Comparison of ENCODE assay signal across 20 cellular contexts in the genomic region with DNA sequence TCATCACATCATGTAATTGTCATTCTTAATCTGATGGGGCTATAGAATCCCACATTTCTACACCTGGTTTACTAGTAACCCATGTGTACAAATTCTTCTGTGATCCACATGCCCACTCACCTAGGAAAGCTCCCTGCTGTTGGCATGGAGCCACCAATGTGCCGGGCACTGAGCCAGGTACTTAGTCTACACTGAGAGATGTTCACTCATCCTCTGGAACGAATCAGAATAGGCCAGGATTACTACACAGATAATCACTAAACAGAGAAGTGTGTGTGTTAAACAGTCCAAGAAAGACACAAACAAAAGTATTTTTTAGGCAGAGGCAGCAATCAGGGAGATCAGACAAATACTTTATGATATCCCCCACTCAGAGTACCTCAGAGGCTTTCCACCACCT.
DNase-seq lines count a peak whose midpoint lies in the region; ATAC-seq and TF ChIP-seq lines count a peak whose summit lies in the region.
"Had no signal": no experiment of that assay in that cellular context is flagged by ENCODE, and none has a peak within 500 bp of the region (broad histone marks: within the 10 kb centered on the region; RNA-seq: fewer than 3 reads in every experiment).

No MANE protein-coding gene starts in this region.

- no peaks in the 10 kb centered on the region for H3K27me3 Mint-ChIP-seq in activated naive CD8-positive, alpha-beta T cell treated with anti-CD3 and anti-CD28 coated beads for 36 hours
- H3K27me3 Mint-ChIP-seq in glutamatergic neuron (ENCODE audit: unreplicated experiment): no peaks in the 10 kb centered on the region
- H3K27me3 Mint-ChIP-seq: CD4-positive, CD25-positive, alpha-beta regulatory T cell had no signal

- TF ChIP-seq CTCF in HEK293 (tag by site-specific recombination; IDR thresholded peaks at IDR 0.05) (no peak), PC-3 (conservative IDR thresholded peaks at IDR 0.05; ENCODE audit: low read depth, low read length) (no peak), brain microvascular endothelial cell (IDR thresholded peaks at IDR 0.05; ENCODE audit: low read depth, low read length, missing control alignments) (no peak), glutamatergic neuron (IDR thresholded peaks at IDR 0.05; ENCODE audit: partially characterized antibody, unreplicated experiment) (no peak)

- no peak overlapping the region for H3K27ac ChIP-seq in HEK293 (ENCODE audit: extremely low read depth, low read depth, low read length)
- no peak overlapping the region for H3K27ac ChIP-seq in PC-3 (ENCODE audit: low read length)
- no peak overlapping the region for H3K27ac ChIP-seq in brain microvascular endothelial cell

- H3K9me3 ChIP-seq in HEK293 (ENCODE audit: control insufficient read depth, insufficient read depth, low read depth, low read length) (no peaks in the 10 kb centered on the region), PC-3 (ENCODE audit: low read length) (no peaks in the 10 kb centered on the region)

- BruUV-seq in PC-3 (replicated peaks; lab: Mats Ljungman, UMichigan): no TSS peak

- H3K9me3 Mint-ChIP-seq in activated naive CD8-positive, alpha-beta T cell treated with anti-CD3 and anti-CD28 coated beads for 36 hours: no peaks in the 10 kb centered on the region
- no peaks in the 10 kb centered on the region for H3K9me3 Mint-ChIP-seq in glutamatergic neuron (ENCODE audit: unreplicated experiment)
- H3K9me3 Mint-ChIP-seq: type B pancreatic cell had no signal

- H3K4me1 ChIP-seq in HEK293 (ENCODE audit: control insufficient read depth, insufficient read depth, low read length) (peaks cover 6% of the 10 kb centered on the region; the same call in 1 of the 2 replicates), PC-3 (ENCODE audit: insufficient read depth, low read length) (no peaks in the 10 kb centered on the region)

- no peaks in the 10 kb centered on the region for H3K36me3 Mint-ChIP-seq in activated naive CD8-positive, alpha-beta T cell treated with anti-CD3 and anti-CD28 coated beads for 36 hours
- no peaks in the 10 kb centered on the region for H3K36me3 Mint-ChIP-seq in glutamatergic neuron (ENCODE audit: unreplicated experiment)
- H3K36me3 Mint-ChIP-seq: CD4-positive, CD25-positive, alpha-beta regulatory T cell; naive B cell; type B pancreatic cell had no signal

- no peaks in the 10 kb centered on the region for H4K20me1 ChIP-seq in PC-3 (ENCODE audit: low read length)

- H3K4me3 ChIP-seq in HEK293 (ENCODE audit: low read depth, low read length) (no peak overlapping the region), PC-3 (ENCODE audit: low read length) (no peak overlapping the region), brain microvascular endothelial cell (ENCODE audit: low read depth, low read length) (no peak overlapping the region)

- H3K36me3 ChIP-seq in HEK293 (ENCODE audit: control insufficient read depth in 2 of 2, insufficient read depth in 1 of 2, low read length in 2 of 2) (no peaks in the 10 kb centered on the region), PC-3 (ENCODE audit: low read depth, low read length) (no peaks in the 10 kb centered on the region), brain microvascular endothelial cell (replicated peaks) (no peaks in the 10 kb centered on the region)

- POLR2A ChIA-PET in HEK293 (lab: Yijun Ruan, JAX): no interaction called here
- POLR2A ChIA-PET in PC-3 (lab: Charles Lee; ENCODE audit: unreplicated experiment): no interaction called here

- H3K4me2 ChIP-seq in PC-3 (ENCODE audit: low read length): no peak overlapping the region

- in situ Hi-C loops in brain microvascular endothelial cell (cut with HindIII; ENCODE audit: low pct_ligation_motif_present, low sequenced_read_pairs): no loop called here

- no peaks in the 10 kb centered on the region for H3K79me2 ChIP-seq in PC-3 (ENCODE audit: low read length)

- no peaks in the 10 kb centered on the region for H3K4me1 Mint-ChIP-seq in activated naive CD8-positive, alpha-beta T cell treated with anti-CD3 and anti-CD28 coated beads for 36 hours
- no peaks in the 10 kb centered on the region for H3K4me1 Mint-ChIP-seq in glutamatergic neuron (ENCODE audit: low read depth, unreplicated experiment)
- H3K4me1 Mint-ChIP-seq: CD4-positive, CD25-positive, alpha-beta regulatory T cell; naive B cell had no signal

- no peaks in the 10 kb centered on the region for H3F3A ChIP-seq in PC-3 (ENCODE audit: low read length, unreplicated experiment)

- no peak overlapping the region for H2AFZ ChIP-seq in PC-3 (ENCODE audit: low read length)

- ATAC-seq in PC-3: no peak
- ATAC-seq: HCT116 had no signal

- H3K9me2 ChIP-seq in PC-3 (replicated peaks; ENCODE audit: low read length): no peaks in the 10 kb centered on the region

- H3K27ac Mint-ChIP-seq in activated naive CD8-positive, alpha-beta T cell treated with anti-CD3 and anti-CD28 coated beads for 36 hours: no peak overlapping the region
- no peak overlapping the region for H3K27ac Mint-ChIP-seq in glutamatergic neuron (ENCODE audit: unreplicated experiment)
- H3K27ac Mint-ChIP-seq: CD4-positive, CD25-positive, alpha-beta regulatory T cell; naive B cell; type B pancreatic cell had no signal

- no peak overlapping the region for H3K9ac ChIP-seq in PC-3 (ENCODE audit: low read length)

- peak; percentile 6 for DNase-seq in NCI-H82 (lab: John Stamatoyannopoulos, UW)
- DNase-seq in NCI-H82 treated with DMSO at 0.1 percent for 48 hours (lab: John Stamatoyannopoulos, UW; ENCODE audit: unreplicated experiment): no peak
- peak; percentile 50 for DNase-seq in PC-3
- peak; percentile 50 for DNase-seq in kidney tubule cell (ENCODE audit: low spot score)
- DNase-seq in brain microvascular endothelial cell: no peak
- no peak for DNase-seq in activated naive CD8-positive, alpha-beta T cell treated with anti-CD3 and anti-CD28 coated beads for 36 hours
- DNase-seq in glutamatergic neuron: no peak
- DNase-seq: activated CD8-positive, alpha-beta memory T cell treated with anti-CD3 and anti-CD28 coated beads, Interleukin-2, amount 50 U/mL, for 48 hours; activated effector memory CD4-positive, alpha-beta T cell treated with Interleukin-2 at 50 U/mL for 16 hours; CD4-positive, CD25-positive, alpha-beta regulatory T cell; hypothalamus; islet precursor cell; mesenchymal stem cell; naive B cell; NCI-H1436 treated with DMSO at 0.1 percent for 48 hours; stimulated activated CD4-positive, alpha-beta T cell treated with anti-CD3 and anti-CD28 coated beads, Interleukin-12 subunit alpha, Interleukin-12 subunit beta, amount 100 ng/mL, for 4 hours; T-helper 2 cell had no signal

- H3K4me3 Mint-ChIP-seq in activated naive CD8-positive, alpha-beta T cell treated with anti-CD3 and anti-CD28 coated beads for 36 hours: no peak overlapping the region
- H3K4me3 Mint-ChIP-seq in glutamatergic neuron (ENCODE audit: unreplicated experiment): no peak overlapping the region
- H3K4me3 Mint-ChIP-seq: CD4-positive, CD25-positive, alpha-beta regulatory T cell; type B pancreatic cell had no signal

- CTCF ChIA-PET in HEK293 (lab: Yijun Ruan, JAX) (interaction anchor here (0.6 kb wide), 1 partner anchor 111 kb away, joined by 6 read pairs; no protein-coding TSS in a partner anchor), PC-3 (lab: Charles Lee) (no interaction called here)

- intact Hi-C loops in PC-3 (cut with micrococcal nuclease): no loop called here

- no peaks in the 10 kb centered on the region for H3K27me3 ChIP-seq in PC-3 (ENCODE audit: low read length)
- no peaks in the 10 kb centered on the region for H3K27me3 ChIP-seq in brain microvascular endothelial cell (replicated peaks)

TF ChIP-seq in HEK293, 187 proteins besides CTCF, POLR2A, EP300 and RAD21 (continues in another document):
- 0 out of 2 replicates have a peak, but pooled peaks have one; percentile 14 for TF ChIP-seq ZNF184 (tag by site-specific recombination; IDR thresholded peaks at IDR 0.05)
- TF ChIP-seq, protein P1, sequence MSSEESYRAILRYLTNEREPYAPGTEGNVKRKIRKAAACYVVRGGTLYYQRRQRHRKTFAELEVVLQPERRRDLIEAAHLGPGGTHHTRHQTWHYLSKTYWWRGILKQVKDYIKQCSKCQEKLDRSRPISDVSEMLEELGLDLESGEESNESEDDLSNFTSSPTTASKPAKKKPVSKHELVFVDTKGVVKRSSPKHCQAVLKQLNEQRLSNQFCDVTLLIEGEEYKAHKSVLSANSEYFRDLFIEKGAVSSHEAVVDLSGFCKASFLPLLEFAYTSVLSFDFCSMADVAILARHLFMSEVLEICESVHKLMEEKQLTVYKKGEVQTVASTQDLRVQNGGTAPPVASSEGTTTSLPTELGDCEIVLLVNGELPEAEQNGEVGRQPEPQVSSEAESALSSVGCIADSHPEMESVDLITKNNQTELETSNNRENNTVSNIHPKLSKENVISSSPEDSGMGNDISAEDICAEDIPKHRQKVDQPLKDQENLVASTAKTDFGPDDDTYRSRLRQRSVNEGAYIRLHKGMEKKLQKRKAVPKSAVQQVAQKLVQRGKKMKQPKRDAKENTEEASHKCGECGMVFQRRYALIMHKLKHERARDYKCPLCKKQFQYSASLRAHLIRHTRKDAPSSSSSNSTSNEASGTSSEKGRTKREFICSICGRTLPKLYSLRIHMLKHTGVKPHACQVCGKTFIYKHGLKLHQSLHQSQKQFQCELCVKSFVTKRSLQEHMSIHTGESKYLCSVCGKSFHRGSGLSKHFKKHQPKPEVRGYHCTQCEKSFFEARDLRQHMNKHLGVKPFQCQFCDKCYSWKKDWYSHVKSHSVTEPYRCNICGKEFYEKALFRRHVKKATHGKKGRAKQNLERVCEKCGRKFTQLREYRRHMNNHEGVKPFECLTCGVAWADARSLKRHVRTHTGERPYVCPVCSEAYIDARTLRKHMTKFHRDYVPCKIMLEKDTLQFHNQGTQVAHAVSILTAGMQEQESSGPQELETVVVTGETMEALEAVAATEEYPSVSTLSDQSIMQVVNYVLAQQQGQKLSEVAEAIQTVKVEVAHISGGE (tag by site-specific recombination; conservative IDR thresholded peaks at IDR 0.05; ENCODE audit: low read depth): no peak
- TF ChIP-seq ZNF701 (tag by site-specific recombination; IDR thresholded peaks at IDR 0.05): no peak
- no peak for TF ChIP-seq GLI4 (tag by site-specific recombination; IDR thresholded peaks at IDR 0.05)
- 0 out of 2 replicates have a peak, but pooled peaks have one; percentile 30 for TF ChIP-seq ZNF174 (tag by site-specific recombination; IDR thresholded peaks at IDR 0.05)
- peak; percentile 50 for TF ChIP-seq ZNF366 (tag by site-specific recombination; conservative IDR thresholded peaks at IDR 0.05)
- no peak for TF ChIP-seq SCRT2 (tag by site-specific recombination; IDR thresholded peaks at IDR 0.05)
- no peak for TF ChIP-seq ZNF530 (tag by site-specific recombination; IDR thresholded peaks at IDR 0.05; ENCODE audit: low read depth)
- TF ChIP-seq GLIS2 (tag by site-specific recombination; IDR thresholded peaks at IDR 0.05): no peak
- TF ChIP-seq ZIC2 (tag by site-specific recombination; IDR thresholded peaks at IDR 0.05): no peak
- no peak for TF ChIP-seq ZNF10 (tag by site-specific recombination; IDR thresholded peaks at IDR 0.05)
- TF ChIP-seq HOXD13 (CRISPR knock-in tag; IDR thresholded peaks at IDR 0.05; ENCODE audit: borderline replicate concordance): no peak
- TF ChIP-seq TRIM28 (IDR thresholded peaks at IDR 0.05; ENCODE audit: borderline replicate concordance, low read length): no peak

Comparison
In these comparisons a context has a peak if more than half of its experiments do, and no peak if none do; other contexts are left out.
1. DNase-seq: peak in NCI-H82 (single experiment), PC-3 (single experiment) and kidney tubule cell (single experiment); none in NCI-H82 treated with DMSO at 0.1 percent for 48 hours (single experiment), brain microvascular endothelial cell (single experiment), activated naive CD8-positive, alpha-beta T cell treated with anti-CD3 and anti-CD28 coated beads for 36 hours (single experiment) and glutamatergic neuron (single experiment).